In the genomic region with DNA sequence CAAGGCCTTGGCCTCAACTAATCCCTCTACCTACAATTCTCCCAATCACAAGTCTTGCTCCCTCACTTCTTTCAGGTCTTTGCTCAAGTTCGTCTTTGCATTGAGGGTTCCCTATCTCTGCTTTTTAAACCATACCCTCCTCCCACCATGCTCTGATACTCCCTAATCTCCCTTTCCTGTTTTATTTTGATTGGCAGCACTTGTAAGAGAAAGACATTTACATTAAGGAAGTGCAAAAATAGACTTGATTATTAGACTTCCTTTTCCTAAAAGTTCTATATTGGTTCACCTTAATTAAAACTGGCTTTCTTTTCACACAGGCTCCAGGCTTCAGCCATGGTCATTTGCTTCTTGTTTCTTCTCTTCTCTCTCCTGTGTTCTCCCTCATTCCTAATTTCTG, we compare ENCODE assay signal across 1 cellular context.
TF ChIP-seq lines count a peak whose summit lies in the region.

No MANE protein-coding gene starts in this region.

TF ChIP-seq in H1, 55 proteins besides CTCF, POLR2A, EP300 and RAD21:
- no peak for TF ChIP-seq SRF (IDR thresholded peaks at IDR 0.05; ENCODE audit: low read depth, low read length)
- no peak for TF ChIP-seq CBX8 (IDR thresholded peaks at IDR 0.05; ENCODE audit: borderline replicate concordance, low read depth, low read length)
- no peak for TF ChIP-seq SAP30 (IDR thresholded peaks at IDR 0.05; ENCODE audit: insufficient read depth, insufficient replicate concordance, low read length)
- no peak for TF ChIP-seq ASH2L (IDR thresholded peaks at IDR 0.05; ENCODE audit: low read length)
- TF ChIP-seq POLR2AphosphoS5 (IDR thresholded peaks at IDR 0.05; ENCODE audit: low read depth, low read length) = no peak
- TF ChIP-seq RBBP5 (IDR thresholded peaks at IDR 0.05; ENCODE audit: borderline replicate concordance, low read depth, low read length) = no peak
- TF ChIP-seq SIRT6 (IDR thresholded peaks at IDR 0.05; ENCODE audit: low read length) = no peak
- TF ChIP-seq JUN (IDR thresholded peaks at IDR 0.05; ENCODE audit: low read depth, low read length) = no peak
- TF ChIP-seq MAX (IDR thresholded peaks at IDR 0.05) = no peak
- TF ChIP-seq HDAC6 (IDR thresholded peaks at IDR 0.05; ENCODE audit: low read depth, low read length) = no peak
- no peak for TF ChIP-seq EZH2 (IDR thresholded peaks at IDR 0.05; ENCODE audit: low read depth, low read length, severe bottlenecking)
- no peak for TF ChIP-seq SUZ12 (IDR thresholded peaks at IDR 0.05; ENCODE audit: low read length)
